In genomic region chr6:145798530-145798929, GRCh38 we compare ENCODE assay signal across 22 cellular contexts. TPM values are rescaled to one million over a fixed set of nuclear protein-coding genes. Genes with fewer than 3 reads are reported as not detected.
A peak's percentile ranks its signal among the peaks of the same experiment; 100 is the strongest.
DNase-seq lines count a peak whose midpoint lies in the region; ATAC-seq, FAIRE-seq and TF ChIP-seq lines count a peak whose summit lies in the region.
"Had no signal": no experiment of that assay in that cellular context is flagged by ENCODE, and none has a peak within 500 bp of the region (broad histone marks: within the 10 kb centered on the region; RNA-seq: fewer than 3 reads in every experiment).

No MANE protein-coding gene starts in this region.

- no peak overlapping the region for H4K5ac ChIP-seq in H1 (ENCODE audit: insufficient read length, low read depth, low read length)

- CTCF ChIA-PET in SK-N-SH (lab: Yijun Ruan, JAX) (no interaction called here), H1 (lab: Charles Lee; ENCODE audit: partially characterized antibody) (no interaction called here)

- no peak overlapping the region for H3K14ac ChIP-seq in H1 (ENCODE audit: insufficient read length)

- no peak for DNase-seq in SK-N-SH
- no peak for DNase-seq in H1 (ENCODE audit: low read depth in 1 of 2, low spot score in 2 of 2)
- peak; percentile 75 for DNase-seq in iris pigment epithelial cell (ENCODE audit: low read depth)
- DNase-seq in stromal cell of bone marrow (ENCODE audit: low read depth), result peak; percentile 43
- DNase-seq in NCI-H1105 treated with DMSO at 0.1 percent for 48 hours (lab: John Stamatoyannopoulos, UW), result no peak
- no peak for DNase-seq in activated CD8-positive, alpha-beta memory T cell treated with anti-CD3 and anti-CD28 coated beads, Interleukin-2, amount 50 U/mL, for 4 hours
- DNase-seq in RCC 7860 (ENCODE audit: low spot score), result no peak
- DNase-seq: activated gamma-delta T cell; adrenal gland; Calu3; cerebellar nuclear complex; GM23248; NCI-H1105; NCI-H2081 treated with DMSO at 0.1 percent for 48 hours; NCI-H526 treated with DMSO at 0.1 percent for 48 hours; ovary; SHP77 treated with DMSO at 0.1 percent for 48 hours; stimulated activated CD4-positive, alpha-beta T cell treated with anti-CD3 and anti-CD28 coated beads, Interleukin-4, amount 100 ng/mL, for 1 hour; T-helper 1 cell had no signal

- peaks cover 5% of the 10 kb centered on the region; the same call in 1 of the 2 replicates for H3K79me1 ChIP-seq in H1 (ENCODE audit: low read depth, low read length)

- H2BK20ac ChIP-seq in H1 (ENCODE audit: low read length), result no peak overlapping the region

- no peak overlapping the region for H3K23ac ChIP-seq in H1 (ENCODE audit: insufficient read length)

- H2BK120ac ChIP-seq in H1 (replicated peaks; ENCODE audit: low read depth, low read length), result no peak overlapping the region

- H4K20me1 ChIP-seq in SK-N-SH (ENCODE audit: insufficient read depth) (peaks cover 43% of the 10 kb centered on the region), H1 (replicated peaks in 1 of 2; ENCODE audit: control insufficient read depth in 1 of 2, insufficient read depth in 2 of 2, low read length in 2 of 2) (peaks cover 7% of the 10 kb centered on the region in 2 experiments)

- no peak for ATAC-seq in SK-N-SH treated with all-trans-retinoic acid at 6 μM for 48 hours

- H2BK15ac ChIP-seq in H1 (ENCODE audit: low read length), result no peak overlapping the region

- H3K23me2 ChIP-seq in H1 (ENCODE audit: low read depth, low read length), result no peaks in the 10 kb centered on the region

- TF ChIP-seq EP300 in SK-N-SH (IDR thresholded peaks at IDR 0.05; ENCODE audit: borderline replicate concordance in 1 of 2, low read depth in 1 of 2, low read length in 1 of 2) (no peak), H1 (IDR thresholded peaks at IDR 0.05; ENCODE audit: borderline replicate concordance in 1 of 2, low read depth in 2 of 2, low read length in 2 of 2) (no peak)

- peaks cover 6% of the 10 kb centered on the region for H3F3A ChIP-seq in SK-N-SH (replicated peaks; ENCODE audit: insufficient read depth)

- H4K8ac ChIP-seq in H1 (ENCODE audit: extremely low read depth, insufficient read depth, low read length), result no peak overlapping the region

- no peak overlapping the region for H3K4me3 ChIP-seq in SK-N-SH (ENCODE audit: low read depth in 2 of 2, low read length in 1 of 2)
- no peak overlapping the region for H3K4me3 ChIP-seq in H1 (ENCODE audit: extremely low read depth in 1 of 4, insufficient read depth in 2 of 4, low read depth in 3 of 4, low read length in 4 of 4)
- H3K4me3 ChIP-seq: adrenal gland, GM23248, ovary, skin epidermis, vagina had no signal

- no peak overlapping the region for H2BK5ac ChIP-seq in H1 (ENCODE audit: low read depth, low read length)

- H3K9me2 ChIP-seq in SK-N-SH, result no peaks in the 10 kb centered on the region

- no peak overlapping the region for H3K18ac ChIP-seq in H1 (ENCODE audit: extremely low read depth, low read length)

- H2AFZ ChIP-seq in SK-N-SH (ENCODE audit: low read depth), result no peak overlapping the region
- H2AFZ ChIP-seq in H1 (ENCODE audit: low read length), result no peak overlapping the region
- H2AFZ ChIP-seq: GM23248 had no signal

- no peak overlapping the region for H3K56ac ChIP-seq in H1 (replicated peaks; ENCODE audit: insufficient read length, low read depth, low read length)

- H4K91ac ChIP-seq in H1 (replicated peaks; ENCODE audit: insufficient read length, low read length), result no peak overlapping the region

- FAIRE-seq in H1 (lab: Jason Lieb, UNC), result no peak
- no peak for FAIRE-seq in RCC 7860 (lab: Jason Lieb, UNC)

- WGBS in SK-N-SH (ENCODE audit: low lambda C conversion rate), result 94% methylated on average over 2 of the region's 2 CpGs
- 80% methylated on average over 2 of the region's 2 CpGs; no CpG with 5 or more reads in 1 of the 2 experiments for WGBS in H1 (ENCODE audit: extremely low coverage in 1 of 2, insufficient coverage in 1 of 2, insufficient read length in 1 of 2, insufficient replicate concordance in 2 of 2, low coverage in 1 of 2, low lambda C conversion rate in 2 of 2, missing lambda C conversion rate in 1 of 2), 2 experiments

- POLR2A ChIA-PET in SK-N-SH (lab: Yijun Ruan, JAX) (no interaction called here), H1 (lab: Charles Lee; ENCODE audit: partially characterized antibody) (interaction anchor here (1.5 kb wide), 1 partner anchor 17 kb away, joined by 7 read pairs; the partner anchor contains the start of gene FBXO30)

- H3K79me2 ChIP-seq in SK-N-SH (ENCODE audit: insufficient read depth), result peaks cover 96% of the 10 kb centered on the region
- H3K79me2 ChIP-seq in H1 (ENCODE audit: control insufficient read depth in 1 of 2, insufficient read depth in 2 of 2, low read length in 2 of 2), result peaks cover 0 to 88% of the 10 kb centered on the region in 2 experiments; a peak in 3 of 4 replicates

- H3K27ac ChIP-seq in SK-N-SH (ENCODE audit: low read depth in 2 of 2, low read length in 1 of 2), result no peak overlapping the region
- no peak overlapping the region for H3K27ac ChIP-seq in H1 (ENCODE audit: low read depth, low read length)
- H3K27ac ChIP-seq: adrenal gland, GM23248, ovary, skin epidermis, vagina had no signal

- no peak overlapping the region for H2BK12ac ChIP-seq in H1 (ENCODE audit: low read depth, low read length)

- no peak for TF ChIP-seq RAD21 in SK-N-SH (IDR thresholded peaks at IDR 0.05; ENCODE audit: low read length)
- TF ChIP-seq RAD21 in H1 (IDR thresholded peaks at IDR 0.05 in 1 of 2, conservative IDR thresholded peaks at IDR 0.05 in 1 of 2; ENCODE audit: low read depth in 2 of 2, low read length in 2 of 2), result no peak

- TF ChIP-seq CTCF in SK-N-SH (IDR thresholded peaks at IDR 0.05) (no peak), H1 (IDR thresholded peaks at IDR 0.05; ENCODE audit: control extremely low read depth in 1 of 3, insufficient read depth in 1 of 3, low read depth in 1 of 3, low read length in 3 of 3) (no peak)

- H3K4me1 ChIP-seq in SK-N-SH (ENCODE audit: control insufficient read depth in 1 of 2, insufficient read depth in 2 of 2, low read depth in 1 of 2, low read length in 1 of 2) (no peaks in the 10 kb centered on the region), H1 (replicated peaks in 1 of 4; ENCODE audit: control insufficient read depth in 3 of 4, insufficient read depth in 4 of 4, low read length in 3 of 4) (no peaks in the 10 kb centered on the region)
- H3K4me1 ChIP-seq: vagina had no signal

- no peaks in the 10 kb centered on the region for H3K9me3 ChIP-seq in SK-N-SH
- H3K9me3 ChIP-seq in H1 (ENCODE audit: insufficient read depth in 2 of 2, low read depth in 1 of 2, low read length in 1 of 2), result no peaks in the 10 kb centered on the region
- H3K9me3 ChIP-seq: ovary, vagina had no signal

- H3K9ac ChIP-seq in SK-N-SH, result no peak overlapping the region
- H3K9ac ChIP-seq in H1 (replicated peaks in 1 of 4; ENCODE audit: extremely low read depth in 1 of 4, low read depth in 3 of 4, low read length in 3 of 4), result no peak overlapping the region
- H3K9ac ChIP-seq: GM23248 had no signal

- H3K4ac ChIP-seq in H1 (replicated peaks; ENCODE audit: insufficient read length, low read depth, low read length), result no peak overlapping the region

- H3K36me3 ChIP-seq in SK-N-SH (replicated peaks in 1 of 2; ENCODE audit: control insufficient read depth in 1 of 2, insufficient read depth in 2 of 2, low read length in 1 of 2), result peaks cover 35 to 56% of the 10 kb centered on the region in 2 experiments
- peaks cover 0 to 26% (median 4%) of the 10 kb centered on the region in 4 experiments; a peak in 3 of 8 replicates for H3K36me3 ChIP-seq in H1 (ENCODE audit: control insufficient read depth in 2 of 4, insufficient read depth in 4 of 4, low read length in 3 of 4)
- H3K36me3 ChIP-seq: adrenal gland, ovary had no signal

- H3K4me2 ChIP-seq in SK-N-SH (no peak overlapping the region), H1 (ENCODE audit: insufficient read depth in 1 of 2, low read depth in 2 of 2, low read length in 2 of 2) (no peak overlapping the region)

- no peak for TF ChIP-seq POLR2A in H1 (IDR thresholded peaks at IDR 0.05; ENCODE audit: control extremely low read depth in 1 of 2, low read depth in 2 of 2, low read length in 2 of 2)

- H3K27me3 ChIP-seq in SK-N-SH (ENCODE audit: insufficient read depth) (no peaks in the 10 kb centered on the region), H1 (replicated peaks in 1 of 4; ENCODE audit: control insufficient read depth in 3 of 4, extremely low read depth in 1 of 4, insufficient read depth in 3 of 4, low read length in 3 of 4) (no peaks in the 10 kb centered on the region)
- H3K27me3 ChIP-seq: adrenal gland, ovary, vagina had no signal

- H2AK5ac ChIP-seq in H1 (ENCODE audit: low read depth, low read length), result no peak overlapping the region

TF ChIP-seq in SK-N-SH, 30 proteins besides CTCF, POLR2A, EP300 and RAD21 (continues in another document):
- no peak for TF ChIP-seq CHD2 (IDR thresholded peaks at IDR 0.05; ENCODE audit: low read length, partially characterized antibody)

TF ChIP-seq in H1, 55 proteins besides CTCF, POLR2A, EP300 and RAD21:
- TF ChIP-seq SRF (IDR thresholded peaks at IDR 0.05; ENCODE audit: low read depth, low read length) (peak; percentile 97), HDAC2 (IDR thresholded peaks at IDR 0.05; ENCODE audit: borderline replicate concordance in 1 of 2, low read depth in 2 of 2, low read length in 2 of 2) (no peak)

RNA-seq across cellular contexts. Expression of gene FBXO30, which starts 16.1 kb away (rescaled TPM):
- polyA plus RNA-seq in SK-N-SH (2012; rRNA removed), result 1.7 and 2.4 TPM in 2 replicates
- polyA plus RNA-seq in SK-N-SH (2012; cell fraction: cytosol; rRNA removed), result 2.8 and 3.1 TPM in 2 replicates
- polyA plus RNA-seq in SK-N-SH (2012; cell fraction: nucleus; rRNA removed), result 1.2 and 3.2 TPM in 2 replicates
- total RNA-seq in H1 (2021; fragmentation: NEBNext Ultra II Directional; extraction: Animal tissue kit (Norgen Biotek cat#: 25700)), result 18.3 and 18.8 TPM in 2 replicates
- polyA plus RNA-seq in H1 (2011; rRNA removed), result 2.5 and 3.9 TPM in 2 replicates
- polyA plus RNA-seq in H1 (2011; cell fraction: cytosol; rRNA removed), result 5.1 TPM
- 1.4 TPM for polyA plus RNA-seq in H1 (2011; cell fraction: nucleus; rRNA removed)
- 6.4 to 10.3 TPM (median 7.7 TPM) in 4 replicates for polyA plus RNA-seq in H1 (2012, experiment 1 of 2)
- 0.73 TPM for polyA plus RNA-seq in H1 (2012, experiment 2 of 2)
- 6.5 TPM for polyA plus RNA-seq in H1 (2013, experiment 1 of 2)
- 5.9 TPM for polyA plus RNA-seq in H1 (2013, experiment 2 of 2)
- 15.5 and 18.2 TPM in 2 replicates for polyA minus RNA-seq in H1 (2011; rRNA and poly(A)+ RNA removed)
- polyA minus RNA-seq in H1 (2011; cell fraction: cytosol; rRNA and poly(A)+ RNA removed), result 7.9 TPM
- polyA minus RNA-seq in H1 (2011; cell fraction: nucleus; rRNA and poly(A)+ RNA removed), result 17.4 TPM

Comparison
In these comparisons a context has a peak if more than half of its experiments do, and no peak if none do; other contexts are left out.
1. DNase-seq: peak in iris pigment epithelial cell (single experiment) and stromal cell of bone marrow (single experiment); none in SK-N-SH (single experiment), H1 (0 of 2), NCI-H1105 treated with DMSO at 0.1 percent for 48 hours (single experiment), activated CD8-positive, alpha-beta memory T cell treated with anti-CD3 and anti-CD28 coated beads, Interleukin-2, amount 50 U/mL, for 4 hours (single experiment) and RCC 7860 (single experiment).